25 cellular contexts compared by ENCODE assay signal in genomic region chr9:112503170-112503569, GRCh38. TPM values are rescaled to one million over a fixed set of nuclear protein-coding genes. Genes with fewer than 3 reads are reported as not detected.
DNase-seq lines count a peak whose midpoint lies in the region; ATAC-seq, FAIRE-seq and TF ChIP-seq lines count a peak whose summit lies in the region.
"Had no signal": no experiment of that assay in that cellular context is flagged by ENCODE, and none has a peak within 500 bp of the region (broad histone marks: within the 10 kb centered on the region; RNA-seq: fewer than 3 reads in every experiment).

No MANE protein-coding gene starts in this region.

- ATAC-seq in left lung (peak; percentile 79), HG02642 (IDR thresholded peaks at IDR 0.05; ENCODE audit: poor library complexity, unreplicated experiment) (no peak)
- ATAC-seq: left colon; stimulated activated memory B cell treated with anti-CD40 and anti-IgM and Interleukin-4, amounts not matched to agents 10 μg/mL and 1 μg/mL and 100 μg/mL, for 72 hours; T-helper 17 cell had no signal

- no peak overlapping the region for H3K18ac ChIP-seq in trophoblast cell (ENCODE audit: low read length)

- H2BK120ac ChIP-seq in trophoblast cell (ENCODE audit: insufficient read depth, low read length, poor library complexity) = no peak overlapping the region

- H3K79me2 ChIP-seq in trophoblast cell (ENCODE audit: control insufficient read depth, insufficient read depth, low read length, poor library complexity) = no peaks in the 10 kb centered on the region

- H3K4ac ChIP-seq in trophoblast cell (ENCODE audit: low read depth, low read length) = no peak overlapping the region

- H4K91ac ChIP-seq in trophoblast cell (ENCODE audit: low read depth, low read length) = no peak overlapping the region

- no peak overlapping the region for H3K23ac ChIP-seq in trophoblast cell (ENCODE audit: low read length)

- no peak overlapping the region for H4K12ac ChIP-seq in trophoblast cell (ENCODE audit: low read depth, low read length)

- no peak for FAIRE-seq in H54 (lab: Jason Lieb, UNC)
- FAIRE-seq: colon, H1, TTC549 had no signal

- no peak for TF ChIP-seq CTCF in left lung (IDR thresholded peaks at IDR 0.05)

- H4K8ac ChIP-seq in trophoblast cell (ENCODE audit: low read depth, low read length) = peak overlapping the region; percentile 16

- no peak overlapping the region for H3K14ac ChIP-seq in trophoblast cell (ENCODE audit: low read length)

- no CpG with 5 or more reads among the region's 5 CpGs for WGBS in trophoblast cell (ENCODE audit: extremely low coverage, insufficient coverage, insufficient read length)

- H3K4me2 ChIP-seq in trophoblast cell (ENCODE audit: low read length) = no peak overlapping the region

- intact Hi-C loops in left lung (cut with DNase I) = no loop called here

- H3K4me1 ChIP-seq in left lung = peaks cover 0 to 5% of the 10 kb centered on the region in 2 donors
- no peaks in the 10 kb centered on the region for H3K4me1 ChIP-seq in trophoblast cell (ENCODE audit: control insufficient read depth in 1 of 2, insufficient read depth in 2 of 2, low read length in 2 of 2)
- H3K4me1 ChIP-seq: ascending aorta had no signal

- H3K36me3 ChIP-seq in SK-N-MC (ENCODE audit: insufficient read depth, low read length) (peaks cover 8% of the 10 kb centered on the region; the same call in 1 of the 2 replicates), left lung (no peaks in the 10 kb centered on the region), trophoblast cell (ENCODE audit: control insufficient read depth in 1 of 2, insufficient read depth in 2 of 2, low read length in 2 of 2) (no peaks in the 10 kb centered on the region), MG63 (no peaks in the 10 kb centered on the region)
- H3K36me3 ChIP-seq: ascending aorta, upper lobe of left lung had no signal

- H3K9ac ChIP-seq in SK-N-MC (ENCODE audit: insufficient read length) (no peak overlapping the region), trophoblast cell (ENCODE audit: low read length) (no peak overlapping the region)
- H3K9ac ChIP-seq: BLaER1 treated with 17β-estradiol and CSF1 and Interleukin-3, amounts not matched to agents 10 nM and 100 nM had no signal

- H3K9me3 ChIP-seq in SK-N-MC (ENCODE audit: low read depth, low read length) (no peaks in the 10 kb centered on the region), left lung (no peaks in the 10 kb centered on the region), trophoblast cell (ENCODE audit: insufficient read depth, low read depth, low read length) (no peaks in the 10 kb centered on the region), MG63 (no peaks in the 10 kb centered on the region)
- H3K9me3 ChIP-seq: ascending aorta, upper lobe of left lung had no signal

- no peak overlapping the region for H2BK5ac ChIP-seq in trophoblast cell (ENCODE audit: low read depth, low read length, poor library complexity)

- H3K4me3 ChIP-seq in SK-N-MC (no peak overlapping the region), left lung (no peak overlapping the region), trophoblast cell (ENCODE audit: low read depth, low read length) (no peak overlapping the region), MG63 (no peak overlapping the region)
- H3K4me3 ChIP-seq: ascending aorta; BLaER1 treated with 17β-estradiol and CSF1 and Interleukin-3, amounts not matched to agents 10 nM and 100 nM; skin epidermis; upper lobe of left lung had no signal

- TF ChIP-seq POLR2A in H54 (IDR thresholded peaks at IDR 0.05; ENCODE audit: low read depth, low read length) = no peak

- H2AFZ ChIP-seq in trophoblast cell (ENCODE audit: insufficient read depth, low read length, poor library complexity) = no peak overlapping the region

- DNase-seq in ELF-1 (ENCODE audit: low read depth, low spot score) (peak; percentile 15), SK-N-MC (ENCODE audit: low read depth, low spot score) (no peak), left lung (peak; percentile 50 to 59), trophoblast cell (peak in 1 of 2 donors; percentile 47), H54 (ENCODE audit: insufficient read length, low spot score) (no peak), MG63 (no peak)
- DNase-seq: activated CD4-positive, alpha-beta T cell treated with anti-CD3 and anti-CD28 coated beads, Interleukin-2, amount 50 U/mL, for 48 hours; activated T-cell treated with anti-CD3 and anti-CD28 coated beads, Interleukin-2, amount 50 U/mL, for 48 hours; DND-41; effector CD4-positive, alpha-beta T cell; left colon; NCI-H1048; NCI-H1694 treated with DMSO at 0.1 percent for 48 hours; NCI-H446 treated with DMSO at 0.1 percent for 48 hours; T-helper 17 cell had no signal

- no peak overlapping the region for H2AK5ac ChIP-seq in trophoblast cell (ENCODE audit: low read length)

- no peaks in the 10 kb centered on the region for H3K79me1 ChIP-seq in trophoblast cell (ENCODE audit: low read length)

- no peak overlapping the region for H2BK12ac ChIP-seq in trophoblast cell (ENCODE audit: low read length)

- H3K27me3 ChIP-seq in left lung (no peaks in the 10 kb centered on the region), trophoblast cell (ENCODE audit: insufficient read depth, low read length) (no peaks in the 10 kb centered on the region), MG63 (no peaks in the 10 kb centered on the region)
- H3K27me3 ChIP-seq: ascending aorta; BLaER1 treated with 17β-estradiol and CSF1 and Interleukin-3, amounts not matched to agents 10 nM and 100 nM; upper lobe of left lung had no signal

- H3K27ac ChIP-seq in SK-N-MC (peak overlapping the region; percentile 94), left lung (no peak overlapping the region), trophoblast cell (ENCODE audit: low read depth, low read length) (no peak overlapping the region)
- H3K27ac ChIP-seq: ascending aorta; BLaER1 treated with 17β-estradiol and CSF1 and Interleukin-3, amounts not matched to agents 10 nM and 100 nM; epithelial cell of prostate; skin epidermis; upper lobe of left lung had no signal

RNA-seq across cellular contexts. Expression of gene KIAA1958, which starts 16.5 kb away (rescaled TPM):
- total RNA-seq in left lung = 10 to 100 TPM; 10.5 to 10.7 TPM
- 4.8 and 5.3 TPM in 2 replicates for polyA plus RNA-seq in trophoblast cell (2013)
- 0.07 and 1.1 TPM in 2 replicates for total RNA-seq in MG63 (2014; rRNA removed; shearing (Covaris generic); ENCODE audit: low replicate concordance)

Comparison
In these comparisons a context has a peak if more than half of its experiments do, and no peak if none do; other contexts are left out.
1. DNase-seq: peak in ELF-1 (single experiment) and left lung (2 of 2); none in SK-N-MC (single experiment), H54 (single experiment) and MG63 (single experiment).